Comparison of ENCODE assay signal across 14 cellular contexts in genomic region chr1:237043846-237044636, GRCh38. TPM values are rescaled to one million over a fixed set of nuclear protein-coding genes. Genes with fewer than 3 reads are reported as not detected.
A peak's percentile ranks its signal among the peaks of the same experiment; 100 is the strongest.
DNase-seq lines count a peak whose midpoint lies in the region; ATAC-seq and TF ChIP-seq lines count a peak whose summit lies in the region.
"Had no signal": no experiment of that assay in that cellular context is flagged by ENCODE, and none has a peak within 500 bp of the region (broad histone marks: within the 10 kb centered on the region; RNA-seq: fewer than 3 reads in every experiment).

No MANE protein-coding gene starts in this region.

- peaks cover 3% of the 10 kb centered on the region for H3K4me1 Mint-ChIP-seq in T-helper 2 cell treated with Interferon-gamma antibody and Interleukin-4, amounts not matched to agents 5 μg/mL and 100 μg/mL, for 36 hours (ENCODE audit: low read depth)
- peaks cover 10% of the 10 kb centered on the region for H3K4me1 Mint-ChIP-seq in activated CD4-positive, alpha-beta memory T cell treated with anti-CD3 and anti-CD28 coated beads, Interleukin-2, amount 10 ng/mL, durations not matched to agents 7 days and 5 days

- H3K4me3 Mint-ChIP-seq in T-helper 2 cell treated with Interferon-gamma antibody and Interleukin-4, amounts not matched to agents 5 μg/mL and 100 μg/mL, for 36 hours, result peak overlapping the region; percentile 6
- no peak overlapping the region for H3K4me3 Mint-ChIP-seq in activated CD4-positive, alpha-beta memory T cell treated with anti-CD3 and anti-CD28 coated beads, Interleukin-2, amount 10 ng/mL, durations not matched to agents 7 days and 5 days
- H3K4me3 Mint-ChIP-seq: activated T-helper 17 cell treated with anti-CD3 and anti-CD28 coated beads, Interleukin-2, amount 50 U/mL, for 72 hours; CD4-positive, alpha-beta T cell had no signal

- DNase-seq in T-helper 2 cell treated with Interferon-gamma antibody and Interleukin-4, amounts not matched to agents 5 μg/mL and 100 μg/mL, for 36 hours (ENCODE audit: low spot score), result no peak
- DNase-seq in left ventricle myocardium superior (peak; percentile 67), sigmoid colon (no peak), GM10266 (ENCODE audit: extremely low spot score) (no peak)
- no peak for DNase-seq in activated CD4-positive, alpha-beta memory T cell treated with anti-CD3 and anti-CD28 coated beads, Interleukin-2, amount 10 ng/mL, durations not matched to agents 7 days and 5 days
- DNase-seq in activated effector memory CD4-positive, alpha-beta T cell treated with anti-CD3 and anti-CD28 coated beads, Interleukin-2, amount 50 U/mL, for 16 hours, result no peak
- DNase-seq: activated CD4-positive, alpha-beta T cell treated with anti-CD3 and anti-CD28 coated beads for 4 hours; CD4-positive, alpha-beta T cell; MG63; SW 1271 had no signal

- no peak for TF ChIP-seq CTCF in sigmoid colon (IDR thresholded peaks at IDR 0.05)
- no peak for TF ChIP-seq CTCF in GM10266 (IDR thresholded peaks at IDR 0.05; ENCODE audit: control insufficient read depth, insufficient read depth, low read depth, missing control alignments)

- TF ChIP-seq POLR2A in sigmoid colon (IDR thresholded peaks at IDR 0.05), result no peak

- no peak for TF ChIP-seq EP300 in sigmoid colon (IDR thresholded peaks at IDR 0.05)

- 14 to 16% methylated on average over 14 of the region's 14 CpGs for WGBS in sigmoid colon, 2 donors

- peak overlapping the region; percentile 69 for H3K4me3 ChIP-seq in HUES6 (ENCODE audit: low read depth, low read length)
- peak overlapping the region in 3 of 4 donors; percentile 54 to 74 (median 71) for H3K4me3 ChIP-seq in sigmoid colon
- H3K4me3 ChIP-seq: MG63 had no signal

- peaks cover 49% of the 10 kb centered on the region for H3K27me3 Mint-ChIP-seq in T-helper 2 cell treated with Interferon-gamma antibody and Interleukin-4, amounts not matched to agents 5 μg/mL and 100 μg/mL, for 36 hours (ENCODE audit: low read depth)
- H3K27me3 Mint-ChIP-seq in activated CD4-positive, alpha-beta memory T cell treated with anti-CD3 and anti-CD28 coated beads, Interleukin-2, amount 10 ng/mL, durations not matched to agents 7 days and 5 days, result peaks cover 47% of the 10 kb centered on the region

- H3K27me3 ChIP-seq in HUES6 (ENCODE audit: control insufficient read depth, insufficient read depth, low read length) (peaks cover 48% of the 10 kb centered on the region), sigmoid colon (peaks cover 0 to 4% (median 0%) of the 10 kb centered on the region in 3 donors)

- no peaks in the 10 kb centered on the region for H3K9me3 Mint-ChIP-seq in T-helper 2 cell treated with Interferon-gamma antibody and Interleukin-4, amounts not matched to agents 5 μg/mL and 100 μg/mL, for 36 hours
- no peaks in the 10 kb centered on the region for H3K9me3 Mint-ChIP-seq in activated CD4-positive, alpha-beta memory T cell treated with anti-CD3 and anti-CD28 coated beads, Interleukin-2, amount 10 ng/mL, durations not matched to agents 7 days and 5 days
- H3K9me3 Mint-ChIP-seq: activated T-helper 17 cell treated with anti-CD3 and anti-CD28 coated beads, Interleukin-2, amount 50 U/mL, for 72 hours; CD4-positive, alpha-beta T cell had no signal

- H3K4me1 ChIP-seq in HUES6 (ENCODE audit: control insufficient read depth, insufficient read depth, low read length) (peaks cover 41% of the 10 kb centered on the region), sigmoid colon (peaks cover 0 to 42% (median 14%) of the 10 kb centered on the region in 4 donors)

- intact Hi-C loops in left ventricle myocardium superior (cut with micrococcal nuclease) (no loop called here), sigmoid colon (cut with DNase I) (loop anchor here (10.0 kb wide), 1 partner anchor 341 kb away; no protein-coding TSS in a partner anchor)

- H3K27ac ChIP-seq in HUES6 (ENCODE audit: low read depth, low read length), result no peak overlapping the region
- H3K27ac ChIP-seq in sigmoid colon, result peak overlapping the region in 2 of 4 donors; percentile 84 to 87

- ATAC-seq in left ventricle myocardium superior, result peak; percentile 77
- ATAC-seq: activated T-helper 17 cell treated with anti-CD3 and anti-CD28 coated beads, Interleukin-2, amount 50 U/mL, for 72 hours had no signal

- H3K9ac ChIP-seq in HUES6 (ENCODE audit: low read length), result no peak overlapping the region

- H3K36me3 Mint-ChIP-seq in T-helper 2 cell treated with Interferon-gamma antibody and Interleukin-4, amounts not matched to agents 5 μg/mL and 100 μg/mL, for 36 hours (ENCODE audit: low read depth), result no peaks in the 10 kb centered on the region
- peaks cover 3% of the 10 kb centered on the region for H3K36me3 Mint-ChIP-seq in activated CD4-positive, alpha-beta memory T cell treated with anti-CD3 and anti-CD28 coated beads, Interleukin-2, amount 10 ng/mL, durations not matched to agents 7 days and 5 days (ENCODE audit: low read depth)

- CTCF ChIA-PET in activated CD4-positive, alpha-beta memory T cell treated with anti-CD3 and anti-CD28 coated beads, Interleukin-2, amount 10 ng/mL, durations not matched to agents 7 days and 5 days (lab: Charles Lee), result no interaction called here

- POLR2A ChIA-PET in activated CD4-positive, alpha-beta memory T cell treated with anti-CD3 and anti-CD28 coated beads, Interleukin-2, amount 10 ng/mL, durations not matched to agents 7 days and 5 days (lab: Charles Lee), result no interaction called here

- no peak overlapping the region for H3K27ac Mint-ChIP-seq in T-helper 2 cell treated with Interferon-gamma antibody and Interleukin-4, amounts not matched to agents 5 μg/mL and 100 μg/mL, for 36 hours
- no peak overlapping the region for H3K27ac Mint-ChIP-seq in activated CD4-positive, alpha-beta memory T cell treated with anti-CD3 and anti-CD28 coated beads, Interleukin-2, amount 10 ng/mL, durations not matched to agents 7 days and 5 days
- H3K27ac Mint-ChIP-seq: activated T-helper 17 cell treated with anti-CD3 and anti-CD28 coated beads, Interleukin-2, amount 50 U/mL, for 72 hours; CD4-positive, alpha-beta T cell had no signal

- H3K9me3 ChIP-seq in HUES6 (ENCODE audit: control insufficient read depth, insufficient read depth, low read depth, low read length) (no peaks in the 10 kb centered on the region), sigmoid colon (no peaks in the 10 kb centered on the region)
- H3K9me3 ChIP-seq: MG63 had no signal

- H3K36me3 ChIP-seq in HUES6 (ENCODE audit: control insufficient read depth, insufficient read depth, low read length), result no peaks in the 10 kb centered on the region
- no peaks in the 10 kb centered on the region for H3K36me3 ChIP-seq in sigmoid colon
- H3K36me3 ChIP-seq: MG63 had no signal

RNA-seq across cellular contexts. Expression of gene RYR2, which starts 2.1 kb away (rescaled TPM):
- total RNA-seq in left ventricle myocardium superior (828 TPM), sigmoid colon (10 to 100 TPM in 3 of 4 donors, 1 to 10 TPM in 1; 6.1 to 22.4 (median 16.3) TPM)
- polyA plus RNA-seq in sigmoid colon, result under 1 TPM; under 0.01 to 0.86 (median 0.23) TPM
- under 1 TPM; 0.05 to 0.08 TPM for total RNA-seq in activated CD4-positive, alpha-beta memory T cell treated with anti-CD3 and anti-CD28 coated beads, Interleukin-2, amount 10 ng/mL, durations not matched to agents 7 days and 5 days
- total RNA-seq: bronchial epithelial cell; CD4-positive, alpha-beta T cell had no signal

RNA-seq across cellular contexts. Expression of gene MT1HL1, which starts 39.8 kb away (rescaled TPM):
- total RNA-seq in left ventricle myocardium superior (not detected), sigmoid colon (not detected)
- polyA plus RNA-seq in sigmoid colon, result not detected
- not detected for total RNA-seq in activated CD4-positive, alpha-beta memory T cell treated with anti-CD3 and anti-CD28 coated beads, Interleukin-2, amount 10 ng/mL, durations not matched to agents 7 days and 5 days
- total RNA-seq: activated T-helper 17 cell treated with anti-CD3 and anti-CD28 coated beads, Interleukin-2, amount 50 U/mL, for 72 hours; bronchial epithelial cell; CD4-positive, alpha-beta T cell had no signal
- polyA plus RNA-seq: esophagus had no signal

Comparison
In these comparisons a context has a peak if more than half of its experiments do, and no peak if none do; other contexts are left out.
1. RNA of gene RYR2, which starts 2.1 kb away (total RNA-seq): 828 TPM in left ventricle myocardium superior (single experiment); 6.1 to 22.4 TPM in sigmoid colon and 0.05 to 0.08 TPM in activated CD4-positive, alpha-beta memory T cell treated with anti-CD3 and anti-CD28 coated beads, Interleukin-2, amount 10 ng/mL, durations not matched to agents 7 days and 5 days; every median in the first group is over 10 times any median in the second.